7 cellular contexts compared by ENCODE assay signal in genomic region chr15:67884514-67885225, GRCh38.
DNase-seq lines count a peak whose midpoint lies in the region; ATAC-seq and FAIRE-seq lines count a peak whose summit lies in the region.

No MANE protein-coding gene starts in this region.

- H3K27ac ChIP-seq in epithelial cell of prostate, result peak overlapping the region; percentile 52

- peak; percentile 34 for DNase-seq in GM19239 (ENCODE audit: insufficient read length, low spot score)
- peak; percentile 69 for DNase-seq in NCI-H82 treated with DMSO at 0.1 percent for 48 hours (lab: John Stamatoyannopoulos, UW; ENCODE audit: unreplicated experiment)
- DNase-seq in activated T-cell treated with anti-CD3 and anti-CD28 coated beads for 1 hour (ENCODE audit: low read depth), result peak; percentile 44
- peak; percentile 24 for DNase-seq in epithelial cell of prostate (ENCODE audit: low read depth, low spot score)
- peak; percentile 77 for DNase-seq in midbrain (lab: John Stamatoyannopoulos, UW)
- peak; percentile 19 to 34 for DNase-seq in stimulated activated CD8-positive, alpha-beta memory T cell treated with anti-CD3 and anti-CD28 coated beads, Interleukin-15, amount 100 ng/mL, for 4 hours (ENCODE audit: low read depth in 2 of 2)

- no peak for FAIRE-seq in GM19239 (lab: Jason Lieb, UNC)

- ATAC-seq in GM18498 (IDR thresholded peaks at IDR 0.05; ENCODE audit: unreplicated experiment), result no peak

Comparison
In these comparisons a context has a peak if more than half of its experiments do, and no peak if none do; other contexts are left out.
1. DNase-seq: peak in every context shown above with its lines; median percentile 77 in midbrain; 69 in NCI-H82 treated with DMSO at 0.1 percent for 48 hours; 44 in activated T-cell treated with anti-CD3 and anti-CD28 coated beads for 1 hour; 34 in GM19239; 26 in stimulated activated CD8-positive, alpha-beta memory T cell treated with anti-CD3 and anti-CD28 coated beads, Interleukin-15, amount 100 ng/mL, for 4 hours; 24 in epithelial cell of prostate.